1 cellular context compared by ENCODE assay signal in the genomic region with DNA sequence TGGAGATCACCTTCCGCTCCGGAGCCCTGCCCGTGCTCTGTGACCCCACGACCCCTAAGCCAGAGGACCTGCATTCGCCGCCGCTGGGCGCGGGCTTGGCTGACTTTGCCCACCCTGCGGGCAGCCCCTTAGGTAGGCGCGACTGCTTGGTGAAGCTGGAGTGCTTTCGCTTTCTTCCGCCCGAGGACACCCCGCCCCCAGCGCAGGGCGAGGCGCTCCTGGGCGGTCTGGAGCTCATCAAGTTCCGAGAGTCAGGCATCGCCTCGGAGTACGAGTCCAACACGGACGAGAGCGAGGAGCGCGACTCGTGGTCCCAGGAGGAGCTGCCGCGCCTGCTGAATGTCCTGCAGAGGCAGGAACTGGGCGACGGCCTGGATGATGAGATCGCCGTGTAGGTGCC.
TF ChIP-seq lines count a peak whose summit lies in the region.

No MANE protein-coding gene starts in this region.

TF ChIP-seq in GM23338, 12 proteins besides CTCF, POLR2A, EP300 and RAD21:
- TF ChIP-seq ZNF114 (CRISPR knock-in tag; IDR thresholded peaks at IDR 0.05), result no peak
- TF ChIP-seq EZH2 (IDR thresholded peaks at IDR 0.05; ENCODE audit: low read depth, unreplicated experiment), result no peak
- TF ChIP-seq ZNF331 (CRISPR knock-in tag; IDR thresholded peaks at IDR 0.05; ENCODE audit: low read depth), result no peak
- TF ChIP-seq JUNB (IDR thresholded peaks at IDR 0.05; ENCODE audit: unreplicated experiment), result no peak
- no peak for TF ChIP-seq EZH2phosphoT487 (IDR thresholded peaks at IDR 0.05; ENCODE audit: unreplicated experiment)
- TF ChIP-seq REST (IDR thresholded peaks at IDR 0.05; ENCODE audit: unreplicated experiment), result no peak
- TF ChIP-seq, protein P1, sequence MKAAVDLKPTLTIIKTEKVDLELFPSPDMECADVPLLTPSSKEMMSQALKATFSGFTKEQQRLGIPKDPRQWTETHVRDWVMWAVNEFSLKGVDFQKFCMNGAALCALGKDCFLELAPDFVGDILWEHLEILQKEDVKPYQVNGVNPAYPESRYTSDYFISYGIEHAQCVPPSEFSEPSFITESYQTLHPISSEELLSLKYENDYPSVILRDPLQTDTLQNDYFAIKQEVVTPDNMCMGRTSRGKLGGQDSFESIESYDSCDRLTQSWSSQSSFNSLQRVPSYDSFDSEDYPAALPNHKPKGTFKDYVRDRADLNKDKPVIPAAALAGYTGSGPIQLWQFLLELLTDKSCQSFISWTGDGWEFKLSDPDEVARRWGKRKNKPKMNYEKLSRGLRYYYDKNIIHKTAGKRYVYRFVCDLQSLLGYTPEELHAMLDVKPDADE (IDR thresholded peaks at IDR 0.05), result no peak
